20 cellular contexts compared by ENCODE assay signal in genomic region chr20:10868299-10868698, GRCh38.
DNase-seq lines count a peak whose midpoint lies in the region; ATAC-seq and TF ChIP-seq lines count a peak whose summit lies in the region.
"Had no signal": no experiment of that assay in that cellular context is flagged by ENCODE, and none has a peak within 500 bp of the region (broad histone marks: within the 10 kb centered on the region; RNA-seq: fewer than 3 reads in every experiment).

No MANE protein-coding gene starts in this region.

- H3K14ac ChIP-seq in trophoblast cell (ENCODE audit: low read length), result no peak overlapping the region

- H4K8ac ChIP-seq in trophoblast cell (ENCODE audit: low read depth, low read length), result no peak overlapping the region

- no peak overlapping the region for H4K91ac ChIP-seq in trophoblast cell (ENCODE audit: low read depth, low read length)

- DNase-seq in NCI-H2196 (lab: John Stamatoyannopoulos, UW; ENCODE audit: unreplicated experiment) (peak; percentile 30), NCI-H2196 treated with DMSO at 0.1 percent for 48 hours (lab: John Stamatoyannopoulos, UW; ENCODE audit: unreplicated experiment) (no peak), NCI-H2029 treated with DMSO at 0.1 percent for 48 hours (lab: John Stamatoyannopoulos, UW) (peak; percentile 8), body of pancreas (peak; percentile 45 to 71 (median 56)), trophoblast cell (no peak), GOT3 (lab: John Stamatoyannopoulos, UW) (no peak)
- DNase-seq: ACHN; BE2C; C1 segment of cervical spinal cord; CD4-positive, CD25-positive, alpha-beta regulatory T cell; CD8-positive, alpha-beta memory T cell; COR-L47; DMS 273 treated with DMSO at 0.1 percent for 48 hours; DMS53; DND-41; EL; GM23248; HCEC 1CT had no signal

- H3K4me2 ChIP-seq in trophoblast cell (ENCODE audit: low read length), result no peak overlapping the region

- H3K79me1 ChIP-seq in trophoblast cell (ENCODE audit: low read length), result no peaks in the 10 kb centered on the region

- no peak overlapping the region for H3K4ac ChIP-seq in trophoblast cell (ENCODE audit: low read depth, low read length)

- no peak overlapping the region for H3K4me3 ChIP-seq in body of pancreas
- no peak overlapping the region for H3K4me3 ChIP-seq in trophoblast cell (ENCODE audit: low read depth, low read length)
- H3K4me3 ChIP-seq: GM12878, GM23248 had no signal

- H2AFZ ChIP-seq in trophoblast cell (ENCODE audit: insufficient read depth, low read length, poor library complexity), result no peak overlapping the region
- H2AFZ ChIP-seq: GM23248 had no signal

- H4K12ac ChIP-seq in trophoblast cell (ENCODE audit: low read depth, low read length), result no peak overlapping the region

- H3K27ac ChIP-seq in body of pancreas (peak overlapping the region in 1 of 4 donors; percentile 10), trophoblast cell (ENCODE audit: low read depth, low read length) (no peak overlapping the region)
- H3K27ac ChIP-seq: GM23248, HL-60 had no signal

- peak in 1 of 7 experiments; percentile 11 for TF ChIP-seq CTCF in body of pancreas (IDR thresholded peaks at IDR 0.05)

- no peak overlapping the region for H3K23ac ChIP-seq in trophoblast cell (ENCODE audit: low read length)

- no peak overlapping the region for H2BK120ac ChIP-seq in trophoblast cell (ENCODE audit: insufficient read depth, low read length, poor library complexity)

- no peaks in the 10 kb centered on the region for H3K36me3 ChIP-seq in body of pancreas (replicated peaks in 1 of 2; ENCODE audit: insufficient read depth in 1 of 2, low read depth in 2 of 2)
- H3K36me3 ChIP-seq in trophoblast cell (ENCODE audit: control insufficient read depth in 1 of 2, insufficient read depth in 2 of 2, low read length in 2 of 2), result no peaks in the 10 kb centered on the region
- H3K36me3 ChIP-seq: BE2C had no signal

- H3K18ac ChIP-seq in trophoblast cell (ENCODE audit: low read length), result no peak overlapping the region

- intact Hi-C loops in body of pancreas (cut with DNase I), result no loop called here

- H3K9ac ChIP-seq in trophoblast cell (ENCODE audit: low read length), result no peak overlapping the region
- H3K9ac ChIP-seq: GM23248 had no signal

- no peaks in the 10 kb centered on the region for H3K79me2 ChIP-seq in trophoblast cell (ENCODE audit: control insufficient read depth, insufficient read depth, low read length, poor library complexity)

- TF ChIP-seq POLR2A in body of pancreas (IDR thresholded peaks at IDR 0.05), result no peak

- H3K4me1 ChIP-seq in body of pancreas (peaks cover 31% of the 10 kb centered on the region), trophoblast cell (ENCODE audit: control insufficient read depth in 1 of 2, insufficient read depth in 2 of 2, low read length in 2 of 2) (peaks cover 0 to 2% of the 10 kb centered on the region in 2 experiments)
- H3K4me1 ChIP-seq: BE2C had no signal

- H3K27me3 ChIP-seq in body of pancreas (no peaks in the 10 kb centered on the region), trophoblast cell (ENCODE audit: insufficient read depth, low read length) (no peaks in the 10 kb centered on the region)
- H3K27me3 ChIP-seq: BE2C had no signal

- peak; percentile 64 for ATAC-seq in body of pancreas
- ATAC-seq: GM12878 had no signal

- H2BK5ac ChIP-seq in trophoblast cell (ENCODE audit: low read depth, low read length, poor library complexity), result no peak overlapping the region

- 50 to 55% methylated on average over 3 of the region's 3 CpGs for WGBS in body of pancreas, 2 donors
- WGBS in trophoblast cell (ENCODE audit: extremely low coverage, insufficient coverage, insufficient read length), result no CpG with 5 or more reads among the region's 3 CpGs

- no peak overlapping the region for H2BK12ac ChIP-seq in trophoblast cell (ENCODE audit: low read length)

- no peak overlapping the region for H2AK5ac ChIP-seq in trophoblast cell (ENCODE audit: low read length)

- no peaks in the 10 kb centered on the region for H3K9me3 ChIP-seq in body of pancreas
- H3K9me3 ChIP-seq in trophoblast cell (ENCODE audit: insufficient read depth, low read depth, low read length), result no peaks in the 10 kb centered on the region
- H3K9me3 ChIP-seq: BE2C had no signal

Comparison
In these comparisons a context has a peak if more than half of its experiments do, and no peak if none do; other contexts are left out.
1. DNase-seq: peak in NCI-H2196 (single experiment), NCI-H2029 treated with DMSO at 0.1 percent for 48 hours (single experiment) and body of pancreas (4 of 4); none in NCI-H2196 treated with DMSO at 0.1 percent for 48 hours (single experiment), trophoblast cell (0 of 2) and GOT3 (single experiment).